Comparison of ENCODE assay signal across 8 cellular contexts in genomic region chr3:141486416-141486734, GRCh38. TPM values are rescaled to one million over a fixed set of nuclear protein-coding genes. Genes with fewer than 3 reads are reported as not detected.
DNase-seq lines count a peak whose midpoint lies in the region; ATAC-seq, FAIRE-seq and TF ChIP-seq lines count a peak whose summit lies in the region.

No MANE protein-coding gene starts in this region.

- H3K4me3 Mint-ChIP-seq in activated naive CD8-positive, alpha-beta T cell treated with anti-CD3 and anti-CD28 coated beads for 36 hours, result peak overlapping the region; percentile 82

- FAIRE-seq in kidney (lab: Jason Lieb, UNC), result no peak

- H3K4me1 ChIP-seq in kidney (ENCODE audit: control insufficient read depth in 1 of 2, insufficient read depth in 1 of 2, low read depth in 1 of 2, low read length in 2 of 2) (peaks cover 4% of the 10 kb centered on the region in 2 donors), subcutaneous abdominal adipose tissue (ENCODE audit: control insufficient read depth in 5 of 5, insufficient read depth in 5 of 5, low read length in 5 of 5) (peaks cover 0 to 30% (median 18%) of the 10 kb centered on the region in 5 donors)

- peaks cover 61% of the 10 kb centered on the region for H3K4me1 Mint-ChIP-seq in activated naive CD8-positive, alpha-beta T cell treated with anti-CD3 and anti-CD28 coated beads for 36 hours

- peak overlapping the region; percentile 87 for H3K27ac Mint-ChIP-seq in activated naive CD8-positive, alpha-beta T cell treated with anti-CD3 and anti-CD28 coated beads for 36 hours

- DNase-seq in activated CD8-positive, alpha-beta memory T cell treated with anti-CD3 and anti-CD28 coated beads for 24 hours, result peak; percentile 70
- no peak for DNase-seq in activated CD8-positive, alpha-beta memory T cell treated with anti-CD3 and anti-CD28 coated beads, Interleukin-2, amount 50 U/mL, for 48 hours
- DNase-seq in activated naive CD8-positive, alpha-beta T cell treated with anti-CD3 and anti-CD28 coated beads for 36 hours, result no peak
- DNase-seq in kidney (no peak), DMS79 (lab: John Stamatoyannopoulos, UW) (no peak)

- H3K9me3 ChIP-seq in kidney (ENCODE audit: control insufficient read depth in 1 of 2, low read length in 2 of 2) (no peaks in the 10 kb centered on the region), subcutaneous abdominal adipose tissue (ENCODE audit: control insufficient read depth in 5 of 5, low read length in 5 of 5) (no peaks in the 10 kb centered on the region)

- H3K4me3 ChIP-seq in kidney (ENCODE audit: low read length in 2 of 2), result peak overlapping the region; percentile 56 to 69
- H3K4me3 ChIP-seq in subcutaneous abdominal adipose tissue (ENCODE audit: low read depth in 1 of 5, low read length in 5 of 5), result peak overlapping the region; percentile 45 to 84 (median 70)

- H3K36me3 ChIP-seq in kidney (ENCODE audit: control insufficient read depth in 1 of 2, insufficient read depth in 2 of 2, low read length in 2 of 2), result no peaks in the 10 kb centered on the region
- no peaks in the 10 kb centered on the region for H3K36me3 ChIP-seq in subcutaneous abdominal adipose tissue (ENCODE audit: control insufficient read depth in 5 of 5, insufficient read depth in 5 of 5, low read length in 5 of 5)

- intact Hi-C loops in kidney (cut with DNase I), result no loop called here

- H3K27ac ChIP-seq in kidney (ENCODE audit: low read depth in 2 of 2, low read length in 2 of 2) (peak overlapping the region; percentile 52 to 76), subcutaneous abdominal adipose tissue (ENCODE audit: low read depth, low read length) (peak overlapping the region; percentile 60)

- H3K27me3 ChIP-seq in subcutaneous abdominal adipose tissue (ENCODE audit: control insufficient read depth in 5 of 5, insufficient read depth in 4 of 5, low read length in 5 of 5), result no peaks in the 10 kb centered on the region

- H3K27me3 Mint-ChIP-seq in activated naive CD8-positive, alpha-beta T cell treated with anti-CD3 and anti-CD28 coated beads for 36 hours, result no peaks in the 10 kb centered on the region

- no peak for ATAC-seq in GM18867 (IDR thresholded peaks at IDR 0.05; ENCODE audit: unreplicated experiment)
- no peak for ATAC-seq in GM18520 (IDR thresholded peaks at IDR 0.05; ENCODE audit: unreplicated experiment)

- H3K9me3 Mint-ChIP-seq in activated naive CD8-positive, alpha-beta T cell treated with anti-CD3 and anti-CD28 coated beads for 36 hours, result no peaks in the 10 kb centered on the region

- H3K9ac ChIP-seq in kidney (ENCODE audit: low read length in 2 of 2), result peak overlapping the region in 1 of 2 donors; percentile 1
- H3K9ac ChIP-seq in subcutaneous abdominal adipose tissue (ENCODE audit: low read length in 5 of 5), result peak overlapping the region in 3 of 5 donors; percentile 46 to 72 (median 68)

- H3K36me3 Mint-ChIP-seq in activated naive CD8-positive, alpha-beta T cell treated with anti-CD3 and anti-CD28 coated beads for 36 hours, result peaks cover 32% of the 10 kb centered on the region

- no peak for TF ChIP-seq CTCF in kidney (IDR thresholded peaks at IDR 0.05; ENCODE audit: borderline replicate concordance, extremely low read depth, insufficient read depth)

RNA-seq across cellular contexts. Expression of gene RASA2, which starts 0.5 kb away (rescaled TPM):
- total RNA-seq in activated naive CD8-positive, alpha-beta T cell treated with anti-CD3 and anti-CD28 coated beads for 36 hours, result 10 to 100 TPM; 36.1 to 40.2 TPM
- total RNA-seq in kidney, result 29.8 TPM
- polyA plus RNA-seq in kidney (ENCODE audit: insufficient read depth, low read depth, low replicate concordance), result 2.2 TPM
